In genomic region chr14:96249016-96249415, GRCh38 we compare ENCODE assay signal across 13 cellular contexts. TPM values are rescaled to one million over a fixed set of nuclear protein-coding genes. Genes with fewer than 3 reads are reported as not detected.
DNase-seq lines count a peak whose midpoint lies in the region; ATAC-seq and TF ChIP-seq lines count a peak whose summit lies in the region.
"Had no signal": no experiment of that assay in that cellular context is flagged by ENCODE, and none has a peak within 500 bp of the region (broad histone marks: within the 10 kb centered on the region; RNA-seq: fewer than 3 reads in every experiment).

No MANE protein-coding gene starts in this region.

- no peaks in the 10 kb centered on the region for H3K9me3 ChIP-seq in BE2C

- H3K36me3 ChIP-seq in BE2C = no peaks in the 10 kb centered on the region

- H3K4me3 ChIP-seq in fibroblast of pulmonary artery (replicated peaks; ENCODE audit: low read depth, low read length) (no peak overlapping the region), BE2C (ENCODE audit: low read depth, low read length) (no peak overlapping the region)

- no peaks in the 10 kb centered on the region for H3K27me3 ChIP-seq in BE2C

- peaks cover 9% of the 10 kb centered on the region for H3K4me1 ChIP-seq in BE2C

- TF ChIP-seq CTCF in fibroblast of pulmonary artery (IDR thresholded peaks at IDR 0.05; ENCODE audit: low read length, missing control alignments) (no peak), BE2C (IDR thresholded peaks at IDR 0.05; ENCODE audit: low read depth, low read length) (no peak)

- DNase-seq in H4 (ENCODE audit: low spot score) (peak; percentile 64), SIG-M5 (lab: John Stamatoyannopoulos, UW) (peak; percentile 52), fibroblast of pulmonary artery (ENCODE audit: low read depth) (peak; percentile 94), stromal cell of bone marrow (ENCODE audit: low read depth) (peak; percentile 79), NCI-H1092 treated with DMSO at 0.1 percent for 48 hours (lab: John Stamatoyannopoulos, UW) (no peak), BE2C (no peak)
- DNase-seq: activated CD8-positive, alpha-beta memory T cell treated with anti-CD3 and anti-CD28 coated beads, Interleukin-2, amount 10 ng/mL, durations not matched to agents 7 days and 5 days; H9; occipital lobe; stimulated activated CD4-positive, alpha-beta T cell treated with anti-CD3 and anti-CD28 coated beads, Interleukin-4, amount 100 ng/mL, for 1 hour; T-helper 9 cell had no signal

- no peak for ATAC-seq in GM21717 (IDR thresholded peaks at IDR 0.05; ENCODE audit: unreplicated experiment)
- ATAC-seq: activated CD8-positive, alpha-beta memory T cell treated with anti-CD3 and anti-CD28 coated beads, Interleukin-2, amount 10 ng/mL, durations not matched to agents 7 days and 5 days had no signal

RNA-seq across cellular contexts. Expression of gene BDKRB1, which starts 7.0 kb away (rescaled TPM):
- total RNA-seq in H4 (2014; rRNA removed; shearing (Covaris generic)) = 0.19 and 0.41 TPM in 2 replicates
- polyA plus RNA-seq in BE2C (2012; ENCODE audit: insufficient read depth, insufficient read length, low read depth) = 0.54 TPM
- total RNA-seq: activated CD8-positive, alpha-beta memory T cell treated with anti-CD3 and anti-CD28 coated beads, Interleukin-2, amount 10 ng/mL, durations not matched to agents 7 days and 5 days; G401; H9; occipital lobe had no signal

RNA-seq across cellular contexts. Expression of gene BDKRB2, which starts 44.4 kb away (rescaled TPM):
- total RNA-seq in H4 (2014; rRNA removed; shearing (Covaris generic)) = 4.5 and 5.4 TPM in 2 replicates
- polyA plus RNA-seq in BE2C (2012; ENCODE audit: insufficient read depth, insufficient read length, low read depth) = 2.4 TPM
- total RNA-seq: activated CD8-positive, alpha-beta memory T cell treated with anti-CD3 and anti-CD28 coated beads, Interleukin-2, amount 10 ng/mL, durations not matched to agents 7 days and 5 days; G401 had no signal

Comparison
In these comparisons a context has a peak if more than half of its experiments do, and no peak if none do; other contexts are left out.
1. DNase-seq: peak in H4 (single experiment), SIG-M5 (single experiment), fibroblast of pulmonary artery (single experiment) and stromal cell of bone marrow (single experiment); none in NCI-H1092 treated with DMSO at 0.1 percent for 48 hours (single experiment) and BE2C (single experiment).